ENCODE assay signal across 8 cellular contexts in genomic region chr10:31318382-31318853, GRCh38. TPM values are rescaled to one million over a fixed set of nuclear protein-coding genes. Genes with fewer than 3 reads are reported as not detected.
DNase-seq lines count a peak whose midpoint lies in the region; ATAC-seq, FAIRE-seq and TF ChIP-seq lines count a peak whose summit lies in the region.

No MANE protein-coding gene starts in this region.

- H4K20me1 ChIP-seq in endothelial cell of umbilical vein (replicated peaks; ENCODE audit: control insufficient read depth, extremely low read depth, insufficient read depth, low read length), result peaks cover 10% of the 10 kb centered on the region

- no peak for TF ChIP-seq CTCF in endothelial cell of umbilical vein (IDR thresholded peaks at IDR 0.05; ENCODE audit: extremely low read depth in 1 of 2, insufficient read depth in 1 of 2, low read depth in 1 of 2, low read length in 2 of 2)

- H3K9me1 ChIP-seq in endothelial cell of umbilical vein (replicated peaks; ENCODE audit: control insufficient read depth, extremely low read depth, insufficient read depth, low read length), result no peaks in the 10 kb centered on the region

- ATAC-seq in HG02798 (IDR thresholded peaks at IDR 0.05; ENCODE audit: poor library complexity, unreplicated experiment), result peak; percentile 78
- peak; percentile 71 for ATAC-seq in activated CD8-positive, alpha-beta memory T cell treated with anti-CD3 and anti-CD28 coated beads, Interleukin-2, amount 10 ng/mL, durations not matched to agents 7 days and 5 days

- CTCF ChIA-PET in activated CD8-positive, alpha-beta memory T cell treated with anti-CD3 and anti-CD28 coated beads, Interleukin-2, amount 10 ng/mL, durations not matched to agents 7 days and 5 days (lab: Charles Lee), result interaction anchor here (1.1 to 2.0 kb wide), 2 partner anchors 287 to 566 kb away, joined by 3 to 4 read pairs; partner anchors contain the start of gene ZNF438
- CTCF ChIA-PET in endothelial cell of umbilical vein (lab: Charles Lee), result interaction anchor here (1.3 to 2.6 kb wide), 5 partner anchors 19 to 566 kb away, joined by 3 to 13 read pairs (median 8); partner anchors contain the start of gene ZNF438

- peak overlapping the region; percentile 97 for H3K9ac ChIP-seq in endothelial cell of umbilical vein (replicated peaks; ENCODE audit: extremely low read depth, insufficient read depth, low read length)
- peak overlapping the region; percentile 80 to 90 for H3K9ac ChIP-seq in mucosa of rectum (ENCODE audit: low read depth in 1 of 2, low read length in 2 of 2)

- H2AFZ ChIP-seq in endothelial cell of umbilical vein (ENCODE audit: low read depth, low read length), result peak overlapping the region; percentile 41

- H3K36me3 Mint-ChIP-seq in activated CD8-positive, alpha-beta memory T cell treated with anti-CD3 and anti-CD28 coated beads, Interleukin-2, amount 10 ng/mL, durations not matched to agents 7 days and 5 days, result peaks cover 6% of the 10 kb centered on the region
- H3K36me3 Mint-ChIP-seq in stimulated activated naive CD8-positive, alpha-beta T cell treated with anti-CD3 and anti-CD28 coated beads, Interleukin-15, Interleukin-2, amounts not matched to agents 100 ng/mL and 50 ng/mL, for 24 hours (ENCODE audit: low read depth), result peaks cover 13% of the 10 kb centered on the region

- H3K4me3 Mint-ChIP-seq in activated CD8-positive, alpha-beta memory T cell treated with anti-CD3 and anti-CD28 coated beads, Interleukin-2, amount 10 ng/mL, durations not matched to agents 7 days and 5 days, result peak overlapping the region; percentile 94
- H3K4me3 Mint-ChIP-seq in stimulated activated naive CD8-positive, alpha-beta T cell treated with anti-CD3 and anti-CD28 coated beads, Interleukin-15, Interleukin-2, amounts not matched to agents 100 ng/mL and 50 ng/mL, for 24 hours, result peak overlapping the region; percentile 94

- peak overlapping the region; percentile 95 for H3K4me2 ChIP-seq in endothelial cell of umbilical vein (ENCODE audit: insufficient read depth, low read length)

- H3K27me3 ChIP-seq in endothelial cell of umbilical vein (ENCODE audit: control insufficient read depth in 2 of 2, insufficient read depth in 2 of 2, low read length in 2 of 2), result no peaks in the 10 kb centered on the region
- peaks cover 0 to 6% of the 10 kb centered on the region in 2 donors for H3K27me3 ChIP-seq in mucosa of rectum (ENCODE audit: control insufficient read depth in 2 of 2, insufficient read depth in 2 of 2, low read length in 2 of 2)

- H3K27ac ChIP-seq in endothelial cell of umbilical vein (ENCODE audit: insufficient read depth, low read depth, low read length), result peak overlapping the region; percentile 96
- peak overlapping the region; percentile 86 to 90 for H3K27ac ChIP-seq in mucosa of rectum (ENCODE audit: low read depth in 2 of 2, low read length in 2 of 2)

- peaks cover 38% of the 10 kb centered on the region for H3K4me1 Mint-ChIP-seq in activated CD8-positive, alpha-beta memory T cell treated with anti-CD3 and anti-CD28 coated beads, Interleukin-2, amount 10 ng/mL, durations not matched to agents 7 days and 5 days
- H3K4me1 Mint-ChIP-seq in stimulated activated naive CD8-positive, alpha-beta T cell treated with anti-CD3 and anti-CD28 coated beads, Interleukin-15, Interleukin-2, amounts not matched to agents 100 ng/mL and 50 ng/mL, for 24 hours (ENCODE audit: low read depth), result peaks cover 40% of the 10 kb centered on the region

- peak overlapping the region; percentile 65 to 88 (median 74) for H3K4me3 ChIP-seq in endothelial cell of umbilical vein (replicated peaks in 1 of 3; ENCODE audit: insufficient read depth in 1 of 3, low read depth in 1 of 3, low read length in 3 of 3)
- peak overlapping the region; percentile 89 to 98 for H3K4me3 ChIP-seq in mucosa of rectum (ENCODE audit: low read length in 2 of 2)

- H3K4me1 ChIP-seq in endothelial cell of umbilical vein (ENCODE audit: control insufficient read depth, extremely low read depth, insufficient read depth, low read length), result peaks cover 59% of the 10 kb centered on the region
- peaks cover 5 to 6% of the 10 kb centered on the region in 2 donors for H3K4me1 ChIP-seq in mucosa of rectum (ENCODE audit: control insufficient read depth in 2 of 2, insufficient read depth in 2 of 2, low read length in 2 of 2)

- no peaks in the 10 kb centered on the region for H3K27me3 Mint-ChIP-seq in activated CD8-positive, alpha-beta memory T cell treated with anti-CD3 and anti-CD28 coated beads, Interleukin-2, amount 10 ng/mL, durations not matched to agents 7 days and 5 days
- H3K27me3 Mint-ChIP-seq in stimulated activated naive CD8-positive, alpha-beta T cell treated with anti-CD3 and anti-CD28 coated beads, Interleukin-15, Interleukin-2, amounts not matched to agents 100 ng/mL and 50 ng/mL, for 24 hours, result no peaks in the 10 kb centered on the region

- H3K27ac Mint-ChIP-seq in activated CD8-positive, alpha-beta memory T cell treated with anti-CD3 and anti-CD28 coated beads, Interleukin-2, amount 10 ng/mL, durations not matched to agents 7 days and 5 days, result peak overlapping the region; percentile 99
- peak overlapping the region; percentile 97 for H3K27ac Mint-ChIP-seq in stimulated activated naive CD8-positive, alpha-beta T cell treated with anti-CD3 and anti-CD28 coated beads, Interleukin-15, Interleukin-2, amounts not matched to agents 100 ng/mL and 50 ng/mL, for 24 hours

- BruUV-seq in endothelial cell of umbilical vein (replicated peaks; lab: Mats Ljungman, UMichigan), result TSS peak; percentile 37

- no peaks in the 10 kb centered on the region for H3K9me3 Mint-ChIP-seq in activated CD8-positive, alpha-beta memory T cell treated with anti-CD3 and anti-CD28 coated beads, Interleukin-2, amount 10 ng/mL, durations not matched to agents 7 days and 5 days (ENCODE audit: low read depth)
- H3K9me3 Mint-ChIP-seq in stimulated activated naive CD8-positive, alpha-beta T cell treated with anti-CD3 and anti-CD28 coated beads, Interleukin-15, Interleukin-2, amounts not matched to agents 100 ng/mL and 50 ng/mL, for 24 hours, result no peaks in the 10 kb centered on the region

- H3K36me3 ChIP-seq in endothelial cell of umbilical vein (ENCODE audit: control insufficient read depth in 2 of 2, extremely low read depth in 1 of 2, insufficient read depth in 2 of 2, low read length in 2 of 2) (no peaks in the 10 kb centered on the region), mucosa of rectum (ENCODE audit: control insufficient read depth in 2 of 2, insufficient read depth in 2 of 2, low read length in 2 of 2) (no peaks in the 10 kb centered on the region)

- POLR2A ChIA-PET in endothelial cell of umbilical vein (lab: Charles Lee), result interaction anchor here (0.9 to 1.5 kb wide), 2 partner anchors 41 to 286 kb away, joined by 3 to 4 read pairs; partner anchors contain the start of gene ZNF438

- TF ChIP-seq POLR2A in endothelial cell of umbilical vein (IDR thresholded peaks at IDR 0.05; ENCODE audit: low read depth, low read length), result peak; percentile 89

- DNase-seq in SHP77 treated with DMSO at 0.1 percent for 48 hours (lab: John Stamatoyannopoulos, UW) (peak; percentile 40), SHP77 (lab: John Stamatoyannopoulos, UW) (no peak), NCI-H345 (lab: John Stamatoyannopoulos, UW) (peak; percentile 14), endothelial cell of umbilical vein (ENCODE audit: low read depth, low spot score) (no peak)
- peak; percentile 88 for DNase-seq in activated CD8-positive, alpha-beta memory T cell treated with anti-CD3 and anti-CD28 coated beads, Interleukin-2, amount 10 ng/mL, durations not matched to agents 7 days and 5 days

- FAIRE-seq in endothelial cell of umbilical vein (lab: Jason Lieb, UNC), result no peak

- H3K9me3 ChIP-seq in endothelial cell of umbilical vein (replicated peaks; ENCODE audit: control insufficient read depth, insufficient read depth, low read length) (no peaks in the 10 kb centered on the region), mucosa of rectum (ENCODE audit: control insufficient read depth in 2 of 2, low read length in 2 of 2) (no peaks in the 10 kb centered on the region)

- dilution Hi-C loops in endothelial cell of umbilical vein (cut with MboI; ENCODE audit: extremely low pct_ligation_motif_present, low sequenced_read_pairs), result no loop called here

- H3K79me2 ChIP-seq in endothelial cell of umbilical vein (ENCODE audit: control insufficient read depth, insufficient read depth, low read length), result peaks cover 58% of the 10 kb centered on the region

- intact Hi-C loops in endothelial cell of umbilical vein (cut with micrococcal nuclease), result loop anchor here (1.0 to 10.0 kb wide), 10 partner anchors 40 to 504 kb away; no protein-coding TSS in a partner anchor

TF ChIP-seq in endothelial cell of umbilical vein, 7 proteins besides CTCF, POLR2A, EP300 and RAD21:
- no peak for TF ChIP-seq EZH2 (IDR thresholded peaks at IDR 0.05; ENCODE audit: borderline replicate concordance, low read depth, low read length, severe bottlenecking)
- TF ChIP-seq POLR2AphosphoS5 (IDR thresholded peaks at IDR 0.05; ENCODE audit: insufficient read depth, low read depth, low read length), result peak; percentile 68

RNA-seq across cellular contexts. Expression of gene ZEB1, which starts 0.6 kb away (rescaled TPM):
- 10 to 100 TPM; 48.9 to 57.0 TPM for total RNA-seq in activated CD8-positive, alpha-beta memory T cell treated with anti-CD3 and anti-CD28 coated beads, Interleukin-2, amount 10 ng/mL, durations not matched to agents 7 days and 5 days
- total RNA-seq in endothelial cell of umbilical vein, result 117 and 130 TPM in 2 replicates
- 16.2 and 19.8 TPM in 2 replicates for polyA plus RNA-seq in endothelial cell of umbilical vein
- polyA plus RNA-seq in endothelial cell of umbilical vein (2011; cell fraction: cytosol; rRNA removed), result 25.6 and 27.9 TPM in 2 replicates
- polyA plus RNA-seq in endothelial cell of umbilical vein (2011; cell fraction: nucleus; rRNA removed), result 147 and 165 TPM in 2 replicates
- polyA plus RNA-seq in endothelial cell of umbilical vein (2012), result 70.6 and 77.6 TPM in 2 replicates
- 125 and 132 TPM in 2 replicates for polyA minus RNA-seq in endothelial cell of umbilical vein
- polyA minus RNA-seq in endothelial cell of umbilical vein (2011; cell fraction: cytosol; rRNA and poly(A)+ RNA removed), result 8.4 TPM
- polyA minus RNA-seq in endothelial cell of umbilical vein (2011; cell fraction: nucleus; rRNA and poly(A)+ RNA removed), result 450 and 456 TPM in 2 replicates

Comparison
In these comparisons a context has a peak if more than half of its experiments do, and no peak if none do; other contexts are left out.
1. DNase-seq: peak in SHP77 treated with DMSO at 0.1 percent for 48 hours (single experiment), NCI-H345 (single experiment) and activated CD8-positive, alpha-beta memory T cell treated with anti-CD3 and anti-CD28 coated beads, Interleukin-2, amount 10 ng/mL, durations not matched to agents 7 days and 5 days (single experiment); none in SHP77 (0 of 2) and endothelial cell of umbilical vein (single experiment).